Comparison of ENCODE assay signal across 8 cellular contexts in genomic region chr17:63842540-63843386, GRCh38. TPM values are rescaled to one million over a fixed set of nuclear protein-coding genes. Genes with fewer than 3 reads are reported as not detected.
DNase-seq lines count a peak whose midpoint lies in the region; ATAC-seq and TF ChIP-seq lines count a peak whose summit lies in the region.

SMARCD2 (minus strand) TSS chr17:63842685; CDS start chr17:63842674, 11 bp downstream.

- peak; percentile 51 for TF ChIP-seq POLR2A in testis (IDR thresholded peaks at IDR 0.05)

- peak within 1 kb of the TSS; percentile 91 to 97 for H3K27ac ChIP-seq in testis

- peaks cover 20 to 22% of the 10 kb centered on the region in 2 donors for H3K36me3 Mint-ChIP-seq in activated naive CD4-positive, alpha-beta T cell treated with anti-CD3 and anti-CD28 coated beads, Interleukin-2, amount 50 U/mL, for 72 hours

- H3K9me3 Mint-ChIP-seq in activated naive CD4-positive, alpha-beta T cell treated with anti-CD3 and anti-CD28 coated beads, Interleukin-2, amount 50 U/mL, for 72 hours: peaks cover under 1 to 1% of the 10 kb centered on the region in 2 donors

- H3K27ac Mint-ChIP-seq in activated naive CD4-positive, alpha-beta T cell treated with anti-CD3 and anti-CD28 coated beads, Interleukin-2, amount 50 U/mL, for 72 hours: peak within 1 kb of the TSS; percentile 94 to 99

- peak; percentile 99 for DNase-seq in GM06990 (ENCODE audit: extremely low read depth, insufficient read length)
- DNase-seq in NCI-H1092 (lab: John Stamatoyannopoulos, UW): peak; percentile 99
- peak; percentile 97 to 99 for DNase-seq in activated naive CD4-positive, alpha-beta T cell treated with anti-CD3 and anti-CD28 coated beads, Interleukin-2, amount 50 U/mL, for 72 hours (ENCODE audit: low spot score in 2 of 2)
- DNase-seq in glomerular endothelial cell (ENCODE audit: extremely low read depth, low read depth, low spot score): peak; percentile 95
- peak; percentile 92 for DNase-seq in omental fat pad (ENCODE audit: low spot score)
- peak; percentile 99 for DNase-seq in testis

- H3K36me3 ChIP-seq in GM06990 (ENCODE audit: control insufficient read depth, insufficient read depth, low read length): peaks cover 2% of the 10 kb centered on the region; the same call in 1 of the 2 replicates
- no peaks in the 10 kb centered on the region for H3K36me3 ChIP-seq in testis (ENCODE audit: low read depth, missing control alignments)

- H3K4me1 ChIP-seq in testis: peaks cover 40% of the 10 kb centered on the region

- ATAC-seq in HG02610 (IDR thresholded peaks at IDR 0.05; ENCODE audit: unreplicated experiment) (peak; percentile 79), SK-N-SH treated with all-trans-retinoic acid at 6 μM for 48 hours (peak; percentile 81), omental fat pad (ENCODE audit: low FRiP score) (peak; percentile 94)
- peak; percentile 91 to 93 for ATAC-seq in activated naive CD4-positive, alpha-beta T cell treated with anti-CD3 and anti-CD28 coated beads, Interleukin-2, amount 50 U/mL, for 72 hours

- TF ChIP-seq CTCF in GM06990 (IDR thresholded peaks at IDR 0.05; ENCODE audit: insufficient read depth, low read length, poor library complexity, severe bottlenecking): no peak
- no peak for TF ChIP-seq CTCF in omental fat pad (IDR thresholded peaks at IDR 0.05)
- peak in 1 of 3 experiments; percentile 10 for TF ChIP-seq CTCF in testis (IDR thresholded peaks at IDR 0.05)

- H3K9me3 ChIP-seq in testis: no peaks in the 10 kb centered on the region

- H3K27me3 ChIP-seq in GM06990 (replicated peaks; ENCODE audit: control insufficient read depth, insufficient read depth, low read length) (no peaks in the 10 kb centered on the region), testis (no peaks in the 10 kb centered on the region)

- intact Hi-C loops in testis (cut with DNase I; ENCODE audit: low total_unique reads): no loop called here

- 1% methylated on average over 20 to 68 of the region's 92 CpGs for WGBS in testis, 2 donors

- H3K4me3 ChIP-seq in GM06990 (replicated peaks; ENCODE audit: low read depth, low read length) (peak within 1 kb of the TSS; percentile 89), testis (peak within 1 kb of the TSS; percentile 88 to 96)

TF ChIP-seq in SK-N-SH treated with all-trans-retinoic acid at 6 μM for 48 hours, 23 proteins besides CTCF, POLR2A, EP300 and RAD21 (continues in another document):
- TF ChIP-seq ESRRG (CRISPR knock-in tag; IDR thresholded peaks at IDR 0.05) (no peak), TSHZ2 (CRISPR knock-in tag; IDR thresholded peaks at IDR 0.05) (peak; percentile 94), PATZ1 (CRISPR knock-in tag; IDR thresholded peaks at IDR 0.05; ENCODE audit: borderline replicate concordance) (no peak), GLIS3 (CRISPR knock-in tag; IDR thresholded peaks at IDR 0.05) (peak; percentile 94), ARNTL (CRISPR knock-in tag; IDR thresholded peaks at IDR 0.05; ENCODE audit: borderline replicate concordance, low read depth) (0 out of 2 replicates have a peak, but pooled peaks have one; percentile 47), POU6F1 (CRISPR knock-in tag; IDR thresholded peaks at IDR 0.05; ENCODE audit: borderline replicate concordance, low read depth) (peak; percentile 97), ZC3H10 (CRISPR knock-in tag; IDR thresholded peaks at IDR 0.05) (no peak), BACH2 (CRISPR knock-in tag; IDR thresholded peaks at IDR 0.05; ENCODE audit: borderline replicate concordance) (no peak), TCF4 (CRISPR knock-in tag; IDR thresholded peaks at IDR 0.05; ENCODE audit: borderline replicate concordance) (0 out of 2 replicates have a peak, but pooled peaks have one; percentile 33), RARB (CRISPR knock-in tag; IDR thresholded peaks at IDR 0.05) (peak; percentile 61; the same call in 1 of the 2 replicates), ZNF8 (CRISPR knock-in tag; IDR thresholded peaks at IDR 0.05) (peak; percentile 76), ZNF70 (CRISPR knock-in tag; IDR thresholded peaks at IDR 0.05) (peak; percentile 53), ZNF565 (CRISPR knock-in tag; conservative IDR thresholded peaks at IDR 0.05; ENCODE audit: low read depth) (peak; percentile 87), ZFP3 (CRISPR knock-in tag; IDR thresholded peaks at IDR 0.05) (peak; percentile 86), OSR1 (CRISPR knock-in tag; IDR thresholded peaks at IDR 0.05) (no peak), ZFP30 (CRISPR knock-in tag; IDR thresholded peaks at IDR 0.05) (peak; percentile 27; the same call in 1 of the 2 replicates), ISL1 (CRISPR knock-in tag; IDR thresholded peaks at IDR 0.05) (0 out of 2 replicates have a peak, but pooled peaks have one; percentile 16), CSRNP3 (CRISPR knock-in tag; IDR thresholded peaks at IDR 0.05) (no peak), CSDC2 (CRISPR knock-in tag; IDR thresholded peaks at IDR 0.05) (peak; percentile 93; the same call in 1 of the 2 replicates), SNAI2 (CRISPR knock-in tag; IDR thresholded peaks at IDR 0.05) (peak; percentile 85; the same call in 1 of the 2 replicates), TOX (CRISPR knock-in tag; IDR thresholded peaks at IDR 0.05; ENCODE audit: borderline replicate concordance) (no peak)

RNA-seq across cellular contexts. Expression of gene SMARCD2, which starts in this region (rescaled TPM):
- 100 to 1,000 TPM in 1 of 2 donors, 10 to 100 TPM in 1; 90.3 to 113 TPM for total RNA-seq in activated naive CD4-positive, alpha-beta T cell treated with anti-CD3 and anti-CD28 coated beads, Interleukin-2, amount 50 U/mL, for 72 hours
- 79.5 and 105 TPM in 2 replicates for total RNA-seq in glomerular endothelial cell
- 100 to 1,000 TPM in 3 of 4 donors, 10 to 100 TPM in 1; 77.5 to 246 (median 109) TPM for total RNA-seq in omental fat pad
- 100 to 1,000 TPM; 121 to 122 TPM for total RNA-seq in testis
- 95.2 TPM for polyA plus RNA-seq in testis (ENCODE audit: insufficient read depth, low read depth, low replicate concordance)

Comparison
In these comparisons a context has a peak if more than half of its experiments do, and no peak if none do; other contexts are left out.
1. Peak in every context shown above with its lines: DNase-seq, ATAC-seq, H3K4me3 ChIP-seq and H3K27ac ChIP-seq.